Comparison of ENCODE assay signal across 8 cellular contexts in genomic region chr2:138071720-138072719, GRCh38.
DNase-seq lines count a peak whose midpoint lies in the region.

No MANE protein-coding gene starts in this region.

- no peaks in the 10 kb centered on the region for H3K79me2 ChIP-seq in mesendoderm (ENCODE audit: control insufficient read depth, insufficient read depth, low read length)

- DNase-seq in DMS79 treated with DMSO at 0.1 percent for 48 hours (lab: John Stamatoyannopoulos, UW) (peak; percentile 98), NCI-H1930 (lab: John Stamatoyannopoulos, UW) (peak; percentile 30 to 48), SJCRH30 (peak; percentile 90 to 96), mesendoderm (peak; percentile 15), amygdala (lab: John Stamatoyannopoulos, UW) (no peak), hypothalamus (lab: John Stamatoyannopoulos, UW) (no peak)
- no peak for DNase-seq in stimulated activated CD4-positive, alpha-beta T cell treated with anti-CD3 and anti-CD28 coated beads, Interleukin-4, amount 100 ng/mL, for 24 hours
- DNase-seq in stimulated activated CD4-positive, alpha-beta T cell treated with anti-CD3 and anti-CD28 coated beads, Interleukin-2, amount 100 ng/mL, for 24 hours: no peak

- H3K56ac ChIP-seq in mesendoderm (ENCODE audit: low read length): no peak overlapping the region

- H4K8ac ChIP-seq in mesendoderm (ENCODE audit: low read depth, low read length): no peak overlapping the region

- no peak overlapping the region for H3K4ac ChIP-seq in mesendoderm (ENCODE audit: low read depth, low read length)

- H3K9me3 ChIP-seq in SJCRH30 (replicated peaks): peaks cover 6% of the 10 kb centered on the region; the same call in 1 of the 2 replicates

- H3K9ac ChIP-seq in mesendoderm (ENCODE audit: low read length): no peak overlapping the region

- no peak overlapping the region for H2BK5ac ChIP-seq in mesendoderm (ENCODE audit: low read length)

- WGBS in mesendoderm (ENCODE audit: extremely low coverage, insufficient coverage, low lambda C conversion rate): no CpG with 5 or more reads among the region's 7 CpGs

- H3K36me3 ChIP-seq in SJCRH30: no peaks in the 10 kb centered on the region
- no peaks in the 10 kb centered on the region for H3K36me3 ChIP-seq in mesendoderm (ENCODE audit: control insufficient read depth, insufficient read depth, low read length)

- no peak overlapping the region for H3K4me2 ChIP-seq in mesendoderm (ENCODE audit: low read length)

- H3K27ac ChIP-seq in SJCRH30: peak overlapping the region; percentile 24
- no peak overlapping the region for H3K27ac ChIP-seq in mesendoderm (ENCODE audit: low read depth, low read length)

- no peak overlapping the region for H3K23ac ChIP-seq in mesendoderm (ENCODE audit: low read length)

- H2BK15ac ChIP-seq in mesendoderm (replicated peaks; ENCODE audit: low read depth): no peak overlapping the region

- H2AK5ac ChIP-seq in mesendoderm (ENCODE audit: low read length): no peak overlapping the region

- no peak overlapping the region for H4K5ac ChIP-seq in mesendoderm (ENCODE audit: low read length)

- H3K79me1 ChIP-seq in mesendoderm (ENCODE audit: low read length): no peaks in the 10 kb centered on the region

- H3K18ac ChIP-seq in mesendoderm (ENCODE audit: low read length): no peak overlapping the region

- H3K4me1 ChIP-seq in SJCRH30 (peaks cover 23% of the 10 kb centered on the region), mesendoderm (ENCODE audit: control insufficient read depth, low read depth, low read length) (no peaks in the 10 kb centered on the region)

- H3K4me3 ChIP-seq in SJCRH30: no peak overlapping the region
- H3K4me3 ChIP-seq in mesendoderm (ENCODE audit: low read length): no peak overlapping the region

- H2BK120ac ChIP-seq in mesendoderm (ENCODE audit: low read depth, low read length): no peak overlapping the region

- H3K27me3 ChIP-seq in SJCRH30 (no peaks in the 10 kb centered on the region; the same call in 1 of the 2 replicates), mesendoderm (ENCODE audit: insufficient read depth, low read length, poor library complexity) (peaks cover 2% of the 10 kb centered on the region)

Comparison
In these comparisons a context has a peak if more than half of its experiments do, and no peak if none do; other contexts are left out.
1. DNase-seq: peak in DMS79 treated with DMSO at 0.1 percent for 48 hours (single experiment), NCI-H1930 (2 of 2), SJCRH30 (2 of 2) and mesendoderm (single experiment); none in amygdala (0 of 56), hypothalamus (0 of 51), stimulated activated CD4-positive, alpha-beta T cell treated with anti-CD3 and anti-CD28 coated beads, Interleukin-4, amount 100 ng/mL, for 24 hours (single experiment) and stimulated activated CD4-positive, alpha-beta T cell treated with anti-CD3 and anti-CD28 coated beads, Interleukin-2, amount 100 ng/mL, for 24 hours (0 of 2).